Comparison of ENCODE assay signal across 17 cellular contexts in genomic region chr4:163542275-163542674, GRCh38. TPM values are rescaled to one million over a fixed set of nuclear protein-coding genes. Genes with fewer than 3 reads are reported as not detected.
DNase-seq lines count a peak whose midpoint lies in the region; ATAC-seq and TF ChIP-seq lines count a peak whose summit lies in the region.
"Had no signal": no experiment of that assay in that cellular context is flagged by ENCODE, and none has a peak within 500 bp of the region (broad histone marks: within the 10 kb centered on the region; RNA-seq: fewer than 3 reads in every experiment).

No MANE protein-coding gene starts in this region.

- H3K4me1 ChIP-seq in PC-3 (ENCODE audit: insufficient read depth, low read length) (peaks cover 48% of the 10 kb centered on the region), upper lobe of left lung (peaks cover 0 to 6% (median 3%) of the 10 kb centered on the region in 4 donors)

- ATAC-seq in PC-3 (peak; percentile 29), upper lobe of left lung (ENCODE audit: low FRiP score in 2 of 2) (no peak), left ventricle myocardium superior (no peak)
- ATAC-seq: activated naive CD4-positive, alpha-beta T cell treated with anti-CD3 and anti-CD28 coated beads, Interleukin-2, amount 50 U/mL, for 72 hours; stimulated activated memory B cell treated with anti-CD40 and anti-IgM and Interleukin-4, amounts not matched to agents 10 μg/mL and 1 μg/mL and 100 μg/mL, for 72 hours had no signal

- H3K9me3 Mint-ChIP-seq in progenitor cell of endocrine pancreas (ENCODE audit: low read depth): no peaks in the 10 kb centered on the region
- H3K9me3 Mint-ChIP-seq: activated naive CD4-positive, alpha-beta T cell treated with anti-CD3 and anti-CD28 coated beads, Interleukin-2, amount 50 U/mL, for 72 hours; dendritic cell treated with granulocyte-macrophage colony-stimulating factor and Interleukin-4, amounts not matched to agents 40 ng/mL and 50 ng/mL, for 4 days; stimulated activated memory B cell treated with anti-CD40 and anti-IgM and Interleukin-4, amounts not matched to agents 10 μg/mL and 1 μg/mL and 100 μg/mL, for 72 hours had no signal

- POLR2A ChIA-PET in PC-3 (lab: Charles Lee; ENCODE audit: unreplicated experiment): no interaction called here

- intact Hi-C loops in PC-3 (cut with micrococcal nuclease) (loop anchor here (5.0 to 10.0 kb wide), 2 partner anchors 167 to 435 kb away; no protein-coding TSS in a partner anchor), left ventricle myocardium superior (cut with micrococcal nuclease) (no loop called here)

- H3K4me3 ChIP-seq in PC-3 (ENCODE audit: low read length) (no peak overlapping the region), epithelial cell of esophagus (ENCODE audit: low read length) (no peak overlapping the region), skeletal muscle cell (ENCODE audit: low read depth, low read length) (no peak overlapping the region), upper lobe of left lung (no peak overlapping the region)

- no peak overlapping the region for H3K9ac ChIP-seq in PC-3 (ENCODE audit: low read length)

- peaks cover 2% of the 10 kb centered on the region for H3K36me3 Mint-ChIP-seq in progenitor cell of endocrine pancreas (ENCODE audit: insufficient read depth)
- H3K36me3 Mint-ChIP-seq: activated naive CD4-positive, alpha-beta T cell treated with anti-CD3 and anti-CD28 coated beads, Interleukin-2, amount 50 U/mL, for 72 hours; stimulated activated memory B cell treated with anti-CD40 and anti-IgM and Interleukin-4, amounts not matched to agents 10 μg/mL and 1 μg/mL and 100 μg/mL, for 72 hours had no signal

- H3K27ac ChIP-seq in PC-3 (ENCODE audit: low read length) (peak overlapping the region; percentile 100), upper lobe of left lung (no peak overlapping the region)

- DNase-seq in EL: peak; percentile 74
- DNase-seq in PC-3: peak; percentile 81
- peak; percentile 87 for DNase-seq in epithelial cell of esophagus (ENCODE audit: low read depth)
- peak; percentile 23 for DNase-seq in skeletal muscle cell (ENCODE audit: low read depth)
- DNase-seq in upper lobe of left lung: no peak
- DNase-seq in left ventricle myocardium superior: no peak
- DNase-seq in progenitor cell of endocrine pancreas (ENCODE audit: low spot score, unreplicated experiment): no peak
- DNase-seq in DMS53 treated with DMSO at 0.1 percent for 48 hours (lab: John Stamatoyannopoulos, UW; ENCODE audit: unreplicated experiment): no peak
- DNase-seq: foreskin melanocyte; KG1; NCI-H1694; NCI-H524 treated with DMSO at 0.1 percent for 48 hours; Right ventricle myocardium superior; stimulated activated CD4-positive, alpha-beta T cell treated with anti-CD3 and anti-CD28 coated beads, Interleukin-2, amount 100 ng/mL, for 48 hours had no signal

- no peak overlapping the region for H3K27ac Mint-ChIP-seq in progenitor cell of endocrine pancreas
- H3K27ac Mint-ChIP-seq: dendritic cell treated with granulocyte-macrophage colony-stimulating factor and Interleukin-4, amounts not matched to agents 40 ng/mL and 50 ng/mL, for 4 days; stimulated activated memory B cell treated with anti-CD40 and anti-IgM and Interleukin-4, amounts not matched to agents 10 μg/mL and 1 μg/mL and 100 μg/mL, for 72 hours had no signal

- no peak overlapping the region for H3K4me3 Mint-ChIP-seq in progenitor cell of endocrine pancreas (ENCODE audit: low read depth)
- H3K4me3 Mint-ChIP-seq: dendritic cell treated with granulocyte-macrophage colony-stimulating factor and Interleukin-4, amounts not matched to agents 40 ng/mL and 50 ng/mL, for 4 days; stimulated activated memory B cell treated with anti-CD40 and anti-IgM and Interleukin-4, amounts not matched to agents 10 μg/mL and 1 μg/mL and 100 μg/mL, for 72 hours had no signal

- CTCF ChIA-PET in PC-3 (lab: Charles Lee): no interaction called here

- 0 out of 2 replicates have a peak, but pooled peaks cover 4% of the 10 kb centered on the region for H4K20me1 ChIP-seq in PC-3 (ENCODE audit: low read length)

- no peaks in the 10 kb centered on the region for H3K4me1 Mint-ChIP-seq in progenitor cell of endocrine pancreas (ENCODE audit: low read depth)
- H3K4me1 Mint-ChIP-seq: stimulated activated memory B cell treated with anti-CD40 and anti-IgM and Interleukin-4, amounts not matched to agents 10 μg/mL and 1 μg/mL and 100 μg/mL, for 72 hours had no signal

- H2AFZ ChIP-seq in PC-3 (ENCODE audit: low read length): no peak overlapping the region

- H3K27me3 ChIP-seq in PC-3 (ENCODE audit: low read length): no peaks in the 10 kb centered on the region
- no peaks in the 10 kb centered on the region for H3K27me3 ChIP-seq in upper lobe of left lung

- no peaks in the 10 kb centered on the region for H3K9me2 ChIP-seq in PC-3 (replicated peaks; ENCODE audit: low read length)

- BruUV-seq in PC-3 (replicated peaks; lab: Mats Ljungman, UMichigan): no TSS peak

- no peaks in the 10 kb centered on the region for H3K9me3 ChIP-seq in PC-3 (ENCODE audit: low read length)
- no peaks in the 10 kb centered on the region for H3K9me3 ChIP-seq in upper lobe of left lung

- peak overlapping the region; percentile 91 for H3K4me2 ChIP-seq in PC-3 (ENCODE audit: low read length)

- H3K36me3 ChIP-seq in PC-3 (ENCODE audit: low read depth, low read length): no peaks in the 10 kb centered on the region
- H3K36me3 ChIP-seq in upper lobe of left lung: no peaks in the 10 kb centered on the region

- 92 to 94% methylated on average over 3 of the region's 3 CpGs for WGBS in upper lobe of left lung, 2 donors

- TF ChIP-seq POLR2A in upper lobe of left lung (IDR thresholded peaks at IDR 0.05): no peak

- no peaks in the 10 kb centered on the region for H3K27me3 Mint-ChIP-seq in progenitor cell of endocrine pancreas
- H3K27me3 Mint-ChIP-seq: dendritic cell treated with granulocyte-macrophage colony-stimulating factor and Interleukin-4, amounts not matched to agents 40 ng/mL and 50 ng/mL, for 4 days; stimulated activated memory B cell treated with anti-CD40 and anti-IgM and Interleukin-4, amounts not matched to agents 10 μg/mL and 1 μg/mL and 100 μg/mL, for 72 hours had no signal

- no peak for TF ChIP-seq EP300 in upper lobe of left lung (IDR thresholded peaks at IDR 0.05)

- TF ChIP-seq CTCF in PC-3 (conservative IDR thresholded peaks at IDR 0.05; ENCODE audit: low read depth, low read length): no peak
- TF ChIP-seq CTCF in epithelial cell of esophagus (IDR thresholded peaks at IDR 0.05; ENCODE audit: insufficient read depth, low read depth, low read length, missing control alignments): no peak
- TF ChIP-seq CTCF in upper lobe of left lung (IDR thresholded peaks at IDR 0.05): no peak
- no peak for TF ChIP-seq CTCF in progenitor cell of endocrine pancreas (IDR thresholded peaks at IDR 0.05; ENCODE audit: unreplicated experiment)

- H3F3A ChIP-seq in PC-3 (ENCODE audit: low read length, unreplicated experiment): peaks cover 10% of the 10 kb centered on the region

- no peaks in the 10 kb centered on the region for H3K79me2 ChIP-seq in PC-3 (ENCODE audit: low read length)

RNA-seq across cellular contexts. Expression of gene TMA16, which starts 47.8 kb away (rescaled TPM):
- 39.5 and 49.1 TPM in 2 replicates for total RNA-seq in PC-3 (2014; rRNA removed)
- total RNA-seq in upper lobe of left lung: 10 to 100 TPM; 11.3 to 25.2 (median 17.7) TPM
- total RNA-seq in left ventricle myocardium superior: 9.1 TPM
- 22.2 and 27.1 TPM in 2 replicates for total RNA-seq in progenitor cell of endocrine pancreas

Comparison
In these comparisons a context has a peak if more than half of its experiments do, and no peak if none do; other contexts are left out.
1. DNase-seq: peak in EL (single experiment), PC-3 (single experiment), epithelial cell of esophagus (single experiment) and skeletal muscle cell (single experiment); none in upper lobe of left lung (0 of 2), left ventricle myocardium superior (single experiment), progenitor cell of endocrine pancreas (single experiment) and DMS53 treated with DMSO at 0.1 percent for 48 hours (single experiment).